Comparison of ENCODE assay signal across 9 cellular contexts in genomic region chr6:87705070-87705691, GRCh38. TPM values are rescaled to one million over a fixed set of nuclear protein-coding genes. Genes with fewer than 3 reads are reported as not detected.
DNase-seq lines count a peak whose midpoint lies in the region; ATAC-seq and TF ChIP-seq lines count a peak whose summit lies in the region.
"Had no signal": no experiment of that assay in that cellular context is flagged by ENCODE, and none has a peak within 500 bp of the region (broad histone marks: within the 10 kb centered on the region; RNA-seq: fewer than 3 reads in every experiment).

No MANE protein-coding gene starts in this region.

- H3K4me1 Mint-ChIP-seq in activated naive CD8-positive, alpha-beta T cell treated with anti-CD3 and anti-CD28 coated beads for 36 hours = peaks cover 13% of the 10 kb centered on the region

- H3K27me3 Mint-ChIP-seq in activated naive CD8-positive, alpha-beta T cell treated with anti-CD3 and anti-CD28 coated beads for 36 hours = no peaks in the 10 kb centered on the region

- in situ Hi-C loops in Caki2 (cut with HindIII; ENCODE audit: low pct_unique_long_range_greater_than_20kb, low sequenced_read_pairs) = no loop called here

- no peak overlapping the region for H3K27ac Mint-ChIP-seq in activated naive CD8-positive, alpha-beta T cell treated with anti-CD3 and anti-CD28 coated beads for 36 hours

- no peaks in the 10 kb centered on the region for H3K36me3 ChIP-seq in upper lobe of right lung
- H3K36me3 ChIP-seq: cardiac muscle cell had no signal

- no peak for TF ChIP-seq CTCF in upper lobe of right lung (IDR thresholded peaks at IDR 0.05)

- intact Hi-C loops in upper lobe of right lung (cut with DNase I) (no loop called here), sciatic nerve (cut with DNase I) (no loop called here)

- DNase-seq in Caki2 (ENCODE audit: low read depth) (peak; percentile 83), iPS-NIHi11 (ENCODE audit: low spot score) (no peak), upper lobe of right lung (no peak), sciatic nerve (ENCODE audit: low spot score) (no peak), epidermal melanocyte (ENCODE audit: insufficient read length, low spot score) (no peak)
- peak; percentile 35 for DNase-seq in activated naive CD8-positive, alpha-beta T cell treated with anti-CD3 and anti-CD28 coated beads for 36 hours

- H3K9me3 Mint-ChIP-seq in activated naive CD8-positive, alpha-beta T cell treated with anti-CD3 and anti-CD28 coated beads for 36 hours = no peaks in the 10 kb centered on the region

- no peak overlapping the region for H3K4me3 Mint-ChIP-seq in activated naive CD8-positive, alpha-beta T cell treated with anti-CD3 and anti-CD28 coated beads for 36 hours

- no peak overlapping the region for H3K27ac ChIP-seq in upper lobe of right lung
- H3K27ac ChIP-seq: cardiac muscle cell had no signal

- ATAC-seq in GM19397 (IDR thresholded peaks at IDR 0.05; ENCODE audit: unreplicated experiment) (peak; percentile 49), HG03196 (IDR thresholded peaks at IDR 0.05; ENCODE audit: unreplicated experiment) (peak; percentile 53), upper lobe of right lung (no peak), sciatic nerve (no peak)

- H3K4me3 ChIP-seq in upper lobe of right lung = no peak overlapping the region
- H3K4me3 ChIP-seq: cardiac muscle cell had no signal

- no peaks in the 10 kb centered on the region for H3K27me3 ChIP-seq in upper lobe of right lung
- H3K27me3 ChIP-seq: cardiac muscle cell had no signal

- H3K4me1 ChIP-seq in upper lobe of right lung = peaks cover 5% of the 10 kb centered on the region

- no peaks in the 10 kb centered on the region for H3K9me3 ChIP-seq in upper lobe of right lung

- H3K36me3 Mint-ChIP-seq in activated naive CD8-positive, alpha-beta T cell treated with anti-CD3 and anti-CD28 coated beads for 36 hours = peaks cover 8% of the 10 kb centered on the region

RNA-seq across cellular contexts. Expression of gene AKIRIN2, which starts 3.1 kb away (rescaled TPM):
- total RNA-seq in Caki2 (2014; rRNA removed; shearing (Covaris generic); ENCODE audit: low replicate concordance) = 18.7 and 36.8 TPM in 2 replicates
- total RNA-seq in activated naive CD8-positive, alpha-beta T cell treated with anti-CD3 and anti-CD28 coated beads for 36 hours = 10 to 100 TPM; 47.5 to 48.7 TPM
- total RNA-seq in upper lobe of right lung = 56.6 TPM
- 49.0 TPM for total RNA-seq in sciatic nerve

Comparison
In these comparisons a context has a peak if more than half of its experiments do, and no peak if none do; other contexts are left out.
1. DNase-seq: peak in Caki2 (single experiment) and activated naive CD8-positive, alpha-beta T cell treated with anti-CD3 and anti-CD28 coated beads for 36 hours (single experiment); none in iPS-NIHi11 (single experiment), upper lobe of right lung (single experiment), sciatic nerve (single experiment) and epidermal melanocyte (single experiment).
2. ATAC-seq: peak in GM19397 (single experiment) and HG03196 (single experiment); none in upper lobe of right lung (single experiment) and sciatic nerve (single experiment).